Comparison of ENCODE assay signal across 29 cellular contexts in the genomic region with DNA sequence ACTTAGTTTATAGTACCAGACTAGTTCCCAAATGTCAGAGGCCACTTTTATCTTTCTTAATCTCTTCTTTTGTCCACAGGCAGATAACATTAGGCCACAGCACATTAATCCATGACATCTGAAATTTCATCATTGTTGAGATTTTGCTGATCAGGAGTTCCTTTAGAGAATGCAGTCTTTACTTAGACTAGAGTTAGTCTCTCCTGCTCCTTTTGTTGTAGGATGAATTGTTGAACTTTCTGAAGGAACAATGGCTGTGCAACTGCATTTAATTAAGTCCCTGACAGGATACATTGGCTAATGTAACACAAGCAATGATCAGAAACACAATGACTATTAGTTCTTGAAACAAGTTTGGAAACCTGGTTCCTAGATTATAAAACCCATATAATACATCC.
DNase-seq lines count a peak whose midpoint lies in the region; FAIRE-seq and TF ChIP-seq lines count a peak whose summit lies in the region.
"Had no signal": no experiment of that assay in that cellular context is flagged by ENCODE, and none has a peak within 500 bp of the region (broad histone marks: within the 10 kb centered on the region; RNA-seq: fewer than 3 reads in every experiment).

No MANE protein-coding gene starts in this region.

- DNase-seq in A673 (ENCODE audit: low spot score) (peak; percentile 55), SJCRH30 (no peak), astrocyte (ENCODE audit: low read depth) (peak; percentile 8), neural progenitor cell (ENCODE audit: low spot score) (peak; percentile 76), esophagus muscularis mucosa (ENCODE audit: extremely low spot score) (no peak), mesothelial cell of epicardium (ENCODE audit: low spot score in 2 of 2, unreplicated experiment in 2 of 2) (no peak), sigmoid colon (no peak), ureter (ENCODE audit: low spot score) (no peak)
- DNase-seq: ACHN; BE2C; C1 segment of cervical spinal cord; CD4-positive, alpha-beta memory T cell; CD4-positive, CD25-positive, alpha-beta regulatory T cell; CD8-positive, alpha-beta memory T cell; COR-L47; DMS 273 treated with DMSO at 0.1 percent for 48 hours; DMS153; DMS53; DMS79; DND-41; EL; GDM1 had no signal

- peaks cover 36% of the 10 kb centered on the region for H3K4me1 ChIP-seq in A673 (ENCODE audit: insufficient read depth, low read length, poor library complexity, severe bottlenecking)
- H3K4me1 ChIP-seq in SJCRH30 = peaks cover 9% of the 10 kb centered on the region
- no peaks in the 10 kb centered on the region for H3K4me1 ChIP-seq in astrocyte (ENCODE audit: insufficient read depth, low read length)
- peaks cover 38% of the 10 kb centered on the region for H3K4me1 ChIP-seq in neural progenitor cell
- H3K4me1 ChIP-seq in esophagus muscularis mucosa = peaks cover 0 to 11% (median 8%) of the 10 kb centered on the region in 4 donors
- H3K4me1 ChIP-seq in sigmoid colon = no peaks in the 10 kb centered on the region
- H3K4me1 ChIP-seq: A549, BE2C had no signal

- H3K9ac ChIP-seq in astrocyte (ENCODE audit: low read length) = no peak overlapping the region
- no peak overlapping the region for H3K9ac ChIP-seq in neural progenitor cell
- H3K9ac ChIP-seq: BLaER1 had no signal

- H3K4me3 ChIP-seq in A673 (ENCODE audit: low read depth, low read length, poor library complexity, severe bottlenecking) (no peak overlapping the region), SJCRH30 (no peak overlapping the region), astrocyte (ENCODE audit: insufficient read depth, low read depth, low read length) (no peak overlapping the region), neural progenitor cell (no peak overlapping the region), esophagus muscularis mucosa (no peak overlapping the region), sigmoid colon (no peak overlapping the region)
- H3K4me3 ChIP-seq: A549, BLaER1, GM12878 had no signal

- H3K4me3 Mint-ChIP-seq in astrocyte (ENCODE audit: unreplicated experiment) (no peak overlapping the region), neural progenitor cell (no peak overlapping the region), mesothelial cell of epicardium (no peak overlapping the region)
- H3K4me3 Mint-ChIP-seq: CD14-positive monocyte; CD4-positive, alpha-beta memory T cell; CD4-positive, CD25-positive, alpha-beta regulatory T cell; CD8-positive, alpha-beta memory T cell had no signal

- H3K27ac ChIP-seq in A673 (ENCODE audit: low read depth, low read length, poor library complexity, severe bottlenecking) (peak overlapping the region; percentile 40), SJCRH30 (peak overlapping the region; percentile 14; the same call in 1 of the 2 replicates), astrocyte (ENCODE audit: low read depth, low read length) (no peak overlapping the region), neural progenitor cell (peak overlapping the region; percentile 89), esophagus muscularis mucosa (replicated peaks in 1 of 4) (no peak overlapping the region), sigmoid colon (no peak overlapping the region)
- H3K27ac ChIP-seq: 22Rv1, A549, BLaER1 had no signal

- TF ChIP-seq POLR2A in esophagus muscularis mucosa (IDR thresholded peaks at IDR 0.05; ENCODE audit: low read depth) (no peak), sigmoid colon (IDR thresholded peaks at IDR 0.05) (no peak)

- POLR2A ChIA-PET in A673 (lab: Charles Lee; ENCODE audit: low non-redundant PET) = no interaction called here

- peaks cover 1% of the 10 kb centered on the region for H3K9me3 Mint-ChIP-seq in astrocyte (ENCODE audit: unreplicated experiment)
- H3K9me3 Mint-ChIP-seq in neural progenitor cell = peaks cover 3% of the 10 kb centered on the region
- H3K9me3 Mint-ChIP-seq in mesothelial cell of epicardium = peaks cover 3% of the 10 kb centered on the region

- intact Hi-C loops in A673 (cut with micrococcal nuclease; ENCODE audit: unreplicated experiment) = no loop called here
- intact Hi-C loops in esophagus muscularis mucosa (cut with DNase I) = no loop called here
- intact Hi-C loops in sigmoid colon (cut with DNase I) = no loop called here

- H3K4me1 Mint-ChIP-seq in astrocyte (ENCODE audit: low read depth, unreplicated experiment) (peaks cover 4% of the 10 kb centered on the region), neural progenitor cell (peaks cover 11% of the 10 kb centered on the region), mesothelial cell of epicardium (peaks cover 10% of the 10 kb centered on the region)
- H3K4me1 Mint-ChIP-seq: CD14-positive monocyte; CD4-positive, alpha-beta memory T cell; CD4-positive, CD25-positive, alpha-beta regulatory T cell; CD8-positive, alpha-beta memory T cell had no signal

- peaks cover 19% of the 10 kb centered on the region for H3F3A ChIP-seq in neural progenitor cell (ENCODE audit: low read depth)

- H2AFZ ChIP-seq in astrocyte (ENCODE audit: low read depth, low read length) (no peak overlapping the region), neural progenitor cell (replicated peaks) (no peak overlapping the region)

- peaks cover 4% of the 10 kb centered on the region for H3K9me3 ChIP-seq in A673 (ENCODE audit: low read depth, low read length, poor library complexity, severe bottlenecking)
- no peaks in the 10 kb centered on the region for H3K9me3 ChIP-seq in SJCRH30 (replicated peaks)
- peaks cover 6% of the 10 kb centered on the region for H3K9me3 ChIP-seq in astrocyte (ENCODE audit: insufficient read depth, low read depth, low read length)
- H3K9me3 ChIP-seq in neural progenitor cell (ENCODE audit: low read depth) = no peaks in the 10 kb centered on the region
- no peaks in the 10 kb centered on the region for H3K9me3 ChIP-seq in esophagus muscularis mucosa
- H3K9me3 ChIP-seq in sigmoid colon = peaks cover 0 to 3% (median 0%) of the 10 kb centered on the region in 4 donors
- H3K9me3 ChIP-seq: A549, BE2C had no signal

- H4K20me1 ChIP-seq in astrocyte (ENCODE audit: insufficient read depth, low read length) = no peaks in the 10 kb centered on the region
- no peaks in the 10 kb centered on the region for H4K20me1 ChIP-seq in neural progenitor cell (ENCODE audit: low read depth)
- H4K20me1 ChIP-seq: BLaER1 had no signal

- TF ChIP-seq EP300 in esophagus muscularis mucosa (IDR thresholded peaks at IDR 0.05) (no peak), sigmoid colon (IDR thresholded peaks at IDR 0.05) (no peak)

- no peaks in the 10 kb centered on the region for H3K36me3 Mint-ChIP-seq in astrocyte (ENCODE audit: low read depth, unreplicated experiment)
- no peaks in the 10 kb centered on the region for H3K36me3 Mint-ChIP-seq in neural progenitor cell
- H3K36me3 Mint-ChIP-seq in mesothelial cell of epicardium = no peaks in the 10 kb centered on the region
- H3K36me3 Mint-ChIP-seq: CD14-positive monocyte; CD4-positive, alpha-beta memory T cell; CD4-positive, CD25-positive, alpha-beta regulatory T cell; CD8-positive, alpha-beta memory T cell had no signal

- H3K79me2 ChIP-seq in astrocyte (ENCODE audit: insufficient read depth, low read length) = no peaks in the 10 kb centered on the region
- H3K79me2 ChIP-seq in neural progenitor cell (ENCODE audit: low read depth) = no peaks in the 10 kb centered on the region

- BruUV-seq in A673 (replicated peaks; lab: Mats Ljungman, UMichigan) = no TSS peak

- H3K27me3 Mint-ChIP-seq in astrocyte (ENCODE audit: low read depth, unreplicated experiment) = no peaks in the 10 kb centered on the region
- H3K27me3 Mint-ChIP-seq in neural progenitor cell (ENCODE audit: insufficient read depth, low read depth) = no peaks in the 10 kb centered on the region
- H3K27me3 Mint-ChIP-seq in mesothelial cell of epicardium (ENCODE audit: low read depth) = no peaks in the 10 kb centered on the region
- H3K27me3 Mint-ChIP-seq: CD4-positive, alpha-beta memory T cell; CD4-positive, CD25-positive, alpha-beta regulatory T cell; CD8-positive, alpha-beta memory T cell had no signal

- TF ChIP-seq CTCF in A673 (conservative IDR thresholded peaks at IDR 0.05; ENCODE audit: low read depth, low read length) (no peak), astrocyte (IDR thresholded peaks at IDR 0.05; ENCODE audit: insufficient read depth, low read depth, low read length) (no peak), neural progenitor cell (IDR thresholded peaks at IDR 0.05) (no peak), esophagus muscularis mucosa (IDR thresholded peaks at IDR 0.05) (no peak), mesothelial cell of epicardium (IDR thresholded peaks at IDR 0.05; ENCODE audit: unreplicated experiment) (no peak), sigmoid colon (IDR thresholded peaks at IDR 0.05) (no peak)

- no peak overlapping the region for H3K27ac Mint-ChIP-seq in astrocyte (ENCODE audit: unreplicated experiment)
- no peak overlapping the region for H3K27ac Mint-ChIP-seq in neural progenitor cell
- H3K27ac Mint-ChIP-seq in mesothelial cell of epicardium = no peak overlapping the region
- H3K27ac Mint-ChIP-seq: CD14-positive monocyte; CD4-positive, alpha-beta memory T cell; CD4-positive, CD25-positive, alpha-beta regulatory T cell; CD8-positive, alpha-beta memory T cell had no signal

- CTCF ChIA-PET in A673 (lab: Charles Lee) = no interaction called here

- H3K36me3 ChIP-seq in A673 (ENCODE audit: insufficient read depth, low read length, poor library complexity, severe bottlenecking) (no peaks in the 10 kb centered on the region), SJCRH30 (no peaks in the 10 kb centered on the region), astrocyte (ENCODE audit: insufficient read depth, low read length) (no peaks in the 10 kb centered on the region), neural progenitor cell (no peaks in the 10 kb centered on the region), esophagus muscularis mucosa (no peaks in the 10 kb centered on the region), sigmoid colon (no peaks in the 10 kb centered on the region)
- H3K36me3 ChIP-seq: BE2C, BLaER1 had no signal

- H3K4me2 ChIP-seq in astrocyte (ENCODE audit: low read length) = no peak overlapping the region
- H3K4me2 ChIP-seq in neural progenitor cell = peak overlapping the region; percentile 63
- H3K4me2 ChIP-seq: A549, BLaER1 had no signal

- H3K27me3 ChIP-seq in A673 (replicated peaks; ENCODE audit: insufficient read depth, low read depth, low read length, poor library complexity) (no peaks in the 10 kb centered on the region), SJCRH30 (no peaks in the 10 kb centered on the region), astrocyte (ENCODE audit: insufficient read depth, low read length) (no peaks in the 10 kb centered on the region), neural progenitor cell (no peaks in the 10 kb centered on the region), esophagus muscularis mucosa (no peaks in the 10 kb centered on the region), sigmoid colon (no peaks in the 10 kb centered on the region)
- H3K27me3 ChIP-seq: BE2C, BLaER1 had no signal

- no peak for FAIRE-seq in astrocyte (lab: Jason Lieb, UNC)
- FAIRE-seq: A549, GM12878, GM12892, GM18507 had no signal

Comparison
In these comparisons a context has a peak if more than half of its experiments do, and no peak if none do; other contexts are left out.
1. DNase-seq: peak in A673 (single experiment), astrocyte (single experiment) and neural progenitor cell (single experiment); none in SJCRH30 (0 of 2), esophagus muscularis mucosa (single experiment), mesothelial cell of epicardium (0 of 2), sigmoid colon (single experiment) and ureter (single experiment).
2. H3K27ac ChIP-seq: peak in A673 (single experiment), SJCRH30 (single experiment) and neural progenitor cell (single experiment); none in astrocyte (single experiment), esophagus muscularis mucosa (0 of 4) and sigmoid colon (0 of 4).